Comparison of ENCODE assay signal across 2 cellular contexts in the genomic region with DNA sequence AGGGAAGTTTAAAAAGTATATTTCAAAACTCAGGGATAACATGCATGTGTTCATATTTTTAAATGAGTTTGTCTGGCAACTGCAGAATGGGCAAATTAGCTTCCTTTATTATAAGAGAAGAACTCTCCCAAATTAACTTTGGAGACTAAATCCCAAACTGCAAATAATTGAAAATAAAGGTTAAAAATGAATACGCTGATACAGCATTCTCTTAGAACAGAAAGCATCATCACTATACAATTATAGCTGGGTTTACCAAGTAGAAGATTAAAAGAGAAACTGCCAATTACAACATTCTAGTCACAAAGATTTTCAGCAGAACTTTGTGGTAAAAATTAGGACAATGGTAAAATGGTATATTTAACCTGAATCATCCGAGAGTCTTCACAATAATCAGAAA.
A peak's percentile ranks its signal among the peaks of the same experiment; 100 is the strongest.
TF ChIP-seq lines count a peak whose summit lies in the region.

No MANE protein-coding gene starts in this region.

TF ChIP-seq in A549, 52 proteins besides CTCF, POLR2A, EP300 and RAD21 (continued from another document):
- TF ChIP-seq, protein P1, sequence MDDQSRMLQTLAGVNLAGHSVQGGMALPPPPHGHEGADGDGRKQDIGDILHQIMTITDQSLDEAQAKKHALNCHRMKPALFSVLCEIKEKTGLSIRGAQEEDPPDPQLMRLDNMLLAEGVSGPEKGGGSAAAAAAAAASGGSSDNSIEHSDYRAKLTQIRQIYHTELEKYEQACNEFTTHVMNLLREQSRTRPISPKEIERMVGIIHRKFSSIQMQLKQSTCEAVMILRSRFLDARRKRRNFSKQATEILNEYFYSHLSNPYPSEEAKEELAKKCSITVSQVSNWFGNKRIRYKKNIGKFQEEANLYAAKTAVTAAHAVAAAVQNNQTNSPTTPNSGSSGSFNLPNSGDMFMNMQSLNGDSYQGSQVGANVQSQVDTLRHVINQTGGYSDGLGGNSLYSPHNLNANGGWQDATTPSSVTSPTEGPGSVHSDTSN (IDR thresholded peaks at IDR 0.05), result no peak
- TF ChIP-seq MAFK (IDR thresholded peaks at IDR 0.05; ENCODE audit: partially characterized antibody), result peak; percentile 43

TF ChIP-seq in IMR-90, 13 proteins besides CTCF, POLR2A, EP300 and RAD21 (continued from another document):
- TF ChIP-seq, protein P2, sequence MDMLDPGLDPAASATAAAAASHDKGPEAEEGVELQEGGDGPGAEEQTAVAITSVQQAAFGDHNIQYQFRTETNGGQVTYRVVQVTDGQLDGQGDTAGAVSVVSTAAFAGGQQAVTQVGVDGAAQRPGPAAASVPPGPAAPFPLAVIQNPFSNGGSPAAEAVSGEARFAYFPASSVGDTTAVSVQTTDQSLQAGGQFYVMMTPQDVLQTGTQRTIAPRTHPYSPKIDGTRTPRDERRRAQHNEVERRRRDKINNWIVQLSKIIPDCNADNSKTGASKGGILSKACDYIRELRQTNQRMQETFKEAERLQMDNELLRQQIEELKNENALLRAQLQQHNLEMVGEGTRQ (IDR thresholded peaks at IDR 0.05; ENCODE audit: low read depth, low read length), result no peak
